Comparison of ENCODE assay signal across 12 cellular contexts in the genomic region with DNA sequence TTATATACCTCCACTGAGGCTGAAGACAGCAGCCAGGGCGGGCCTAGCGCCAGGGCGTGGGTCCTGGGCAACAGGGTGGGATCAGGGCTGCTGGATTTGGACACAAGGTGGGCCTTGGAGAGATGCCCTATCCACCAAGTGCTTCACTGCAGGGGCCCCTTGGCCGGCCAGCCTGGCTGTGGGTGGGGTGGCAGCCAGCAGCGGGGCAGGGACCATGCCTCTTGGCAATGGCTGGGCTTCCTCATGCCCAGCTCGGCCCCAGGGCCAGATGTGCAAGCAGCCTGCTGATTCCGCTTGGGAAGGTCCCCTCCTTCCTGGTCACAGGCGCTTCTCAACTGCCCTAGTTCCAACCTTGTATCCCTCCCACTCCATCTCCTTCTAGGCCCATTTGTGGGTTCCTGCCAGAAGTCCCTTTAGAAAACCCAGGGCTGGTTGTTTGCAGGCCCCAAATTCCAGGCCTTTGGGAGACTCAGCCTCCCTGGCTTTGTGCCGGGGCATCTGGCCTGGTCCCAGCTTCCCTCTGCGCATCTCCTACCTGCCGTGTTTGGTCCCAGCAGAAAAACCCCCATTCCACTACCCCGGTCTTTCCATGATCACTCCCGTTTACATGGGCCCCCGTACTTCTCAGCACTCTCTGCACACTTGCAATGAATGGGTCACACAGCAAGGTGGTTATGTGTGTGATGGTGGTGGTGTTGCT. TPM values are rescaled to one million over a fixed set of nuclear protein-coding genes. Genes with fewer than 3 reads are reported as not detected.
DNase-seq lines count a peak whose midpoint lies in the region; ATAC-seq and TF ChIP-seq lines count a peak whose summit lies in the region.
"Had no signal": no experiment of that assay in that cellular context is flagged by ENCODE, and none has a peak within 500 bp of the region (broad histone marks: within the 10 kb centered on the region; RNA-seq: fewer than 3 reads in every experiment).

No MANE protein-coding gene starts in this region.

- no peaks in the 10 kb centered on the region for H3K27me3 Mint-ChIP-seq in CD4-positive, CD25-positive, alpha-beta regulatory T cell
- H3K27me3 Mint-ChIP-seq: memory B cell had no signal

- peak overlapping the region; percentile 78 for H3K4me2 ChIP-seq in skeletal muscle satellite cell (ENCODE audit: low read length)
- H3K4me2 ChIP-seq: BLaER1, KMS-11 had no signal

- no peak for ATAC-seq in CD4-positive, CD25-positive, alpha-beta regulatory T cell (ENCODE audit: low read depth in 2 of 2)

- H3K9ac ChIP-seq in skeletal muscle satellite cell (ENCODE audit: low read depth, low read length) = peak overlapping the region; percentile 64
- H3K9ac ChIP-seq: BLaER1, KMS-11 had no signal

- no peaks in the 10 kb centered on the region for H3K9me3 ChIP-seq in CD4-positive, CD25-positive, alpha-beta regulatory T cell (ENCODE audit: control insufficient read depth in 2 of 2, low read length in 2 of 2)
- no peaks in the 10 kb centered on the region for H3K9me3 ChIP-seq in ascending aorta
- H3K9me3 ChIP-seq in right atrium auricular region = no peaks in the 10 kb centered on the region
- H3K9me3 ChIP-seq in skeletal muscle satellite cell (replicated peaks; ENCODE audit: low read length) = no peaks in the 10 kb centered on the region
- H3K9me3 ChIP-seq: BLaER1, gastrocnemius medialis had no signal

- DNase-seq in CD4-positive, CD25-positive, alpha-beta regulatory T cell = no peak
- DNase-seq in ascending aorta (ENCODE audit: low spot score in 2 of 2) (peak in 1 of 2 donors; percentile 68), right atrium auricular region (ENCODE audit: low spot score) (no peak), Kasumi-1 (lab: John Stamatoyannopoulos, UW) (no peak), NCI-H774 (lab: John Stamatoyannopoulos, UW) (no peak), activated gamma-delta T cell (lab: John Stamatoyannopoulos, UW) (no peak)
- DNase-seq in stimulated activated CD4-positive, alpha-beta T cell treated with anti-CD3 and anti-CD28 coated beads, Interleukin-2, amount 100 ng/mL, for 24 hours = no peak
- DNase-seq: gastrocnemius medialis had no signal

- no peak overlapping the region for H3K4me3 ChIP-seq in CD4-positive, CD25-positive, alpha-beta regulatory T cell (ENCODE audit: low read depth, low read length)
- H3K4me3 ChIP-seq in ascending aorta = peak overlapping the region; percentile 37 to 46
- H3K4me3 ChIP-seq in right atrium auricular region = no peak overlapping the region
- H3K4me3 ChIP-seq in skeletal muscle satellite cell (ENCODE audit: low read length) = peak overlapping the region; percentile 56
- H3K4me3 ChIP-seq: BLaER1, gastrocnemius medialis had no signal

- no peaks in the 10 kb centered on the region for H3K4me1 ChIP-seq in CD4-positive, CD25-positive, alpha-beta regulatory T cell (ENCODE audit: control insufficient read depth, insufficient read depth, low read length, poor library complexity, severe bottlenecking)
- H3K4me1 ChIP-seq in ascending aorta (peaks cover 24 to 48% of the 10 kb centered on the region in 2 donors), right atrium auricular region (peaks cover 0 to 34% of the 10 kb centered on the region in 2 donors), skeletal muscle satellite cell (ENCODE audit: control insufficient read depth, insufficient read depth, low read length) (peaks cover 28% of the 10 kb centered on the region)

- H3K27ac Mint-ChIP-seq in CD4-positive, CD25-positive, alpha-beta regulatory T cell = peak overlapping the region in 2 of 3 donors; percentile 9 to 66

- H3K27me3 ChIP-seq in CD4-positive, CD25-positive, alpha-beta regulatory T cell (ENCODE audit: control insufficient read depth, insufficient read depth, low read length) = no peaks in the 10 kb centered on the region
- H3K27me3 ChIP-seq in ascending aorta (no peaks in the 10 kb centered on the region), right atrium auricular region (no peaks in the 10 kb centered on the region), skeletal muscle satellite cell (ENCODE audit: control insufficient read depth, insufficient read depth, low read length) (no peaks in the 10 kb centered on the region)
- H3K27me3 ChIP-seq: BLaER1, gastrocnemius medialis had no signal

- H3K9me3 Mint-ChIP-seq in CD4-positive, CD25-positive, alpha-beta regulatory T cell = no peaks in the 10 kb centered on the region
- H3K9me3 Mint-ChIP-seq: memory B cell had no signal

- no peak overlapping the region for H3K4me3 Mint-ChIP-seq in CD4-positive, CD25-positive, alpha-beta regulatory T cell
- H3K4me3 Mint-ChIP-seq: memory B cell had no signal

- peaks cover 31% of the 10 kb centered on the region for H3K36me3 Mint-ChIP-seq in CD4-positive, CD25-positive, alpha-beta regulatory T cell

- peaks cover 0 to 12% (median 7%) of the 10 kb centered on the region in 4 donors for H3K4me1 Mint-ChIP-seq in CD4-positive, CD25-positive, alpha-beta regulatory T cell

- peaks cover 60% of the 10 kb centered on the region for H3K36me3 ChIP-seq in CD4-positive, CD25-positive, alpha-beta regulatory T cell (ENCODE audit: control insufficient read depth, insufficient read depth, low read length)
- H3K36me3 ChIP-seq in ascending aorta (peaks cover 54 to 64% of the 10 kb centered on the region in 2 donors), right atrium auricular region (peaks cover 47% of the 10 kb centered on the region), skeletal muscle satellite cell (ENCODE audit: insufficient read depth, low read length) (peaks cover 60% of the 10 kb centered on the region)

- TF ChIP-seq CTCF in ascending aorta (IDR thresholded peaks at IDR 0.05) (no peak), right atrium auricular region (IDR thresholded peaks at IDR 0.05) (no peak)

- no peak overlapping the region for H3K27ac ChIP-seq in CD4-positive, CD25-positive, alpha-beta regulatory T cell (ENCODE audit: insufficient read depth, low read length, poor library complexity, severe bottlenecking)
- peak overlapping the region; percentile 86 to 93 for H3K27ac ChIP-seq in ascending aorta
- peak overlapping the region; percentile 54 to 85 for H3K27ac ChIP-seq in right atrium auricular region
- H3K27ac ChIP-seq: BLaER1, KMS-11 had no signal

- intact Hi-C loops in ascending aorta (cut with DNase I) = loop anchor here (2.0 to 5.0 kb wide), 2 partner anchors 33 to 136 kb away; no protein-coding TSS in a partner anchor

RNA-seq across cellular contexts. Expression of gene KMT5A, which starts 15.1 kb away (rescaled TPM):
- total RNA-seq in CD4-positive, CD25-positive, alpha-beta regulatory T cell = 34.9 TPM
- 1 to 10 TPM; 1.2 to 4.6 (median 1.7) TPM for polyA plus RNA-seq in CD4-positive, CD25-positive, alpha-beta regulatory T cell
- total RNA-seq in ascending aorta = 16.8 TPM
- total RNA-seq in right atrium auricular region = 10 to 100 TPM; 21.1 to 26.3 TPM
- 38.0 and 45.4 TPM in 2 replicates for total RNA-seq in skeletal muscle satellite cell (2012; rRNA removed)

RNA-seq across cellular contexts. Expression of gene SBNO1, which starts 34.4 kb away (rescaled TPM):
- total RNA-seq in CD4-positive, CD25-positive, alpha-beta regulatory T cell = 36.4 TPM
- 10 to 100 TPM; 27.8 to 34.5 (median 29.6) TPM for polyA plus RNA-seq in CD4-positive, CD25-positive, alpha-beta regulatory T cell
- total RNA-seq in ascending aorta (9.8 TPM), right atrium auricular region (10 to 100 TPM; 16.7 to 19.8 TPM)
- 23.8 and 28.4 TPM in 2 replicates for total RNA-seq in skeletal muscle satellite cell (2012; rRNA removed)

RNA-seq across cellular contexts. Expression of gene RILPL2, which starts 37.4 kb away (rescaled TPM):
- total RNA-seq in CD4-positive, CD25-positive, alpha-beta regulatory T cell = 14.7 TPM
- 10 to 100 TPM; 10.2 to 15.5 (median 10.9) TPM for polyA plus RNA-seq in CD4-positive, CD25-positive, alpha-beta regulatory T cell
- total RNA-seq in ascending aorta (7.2 TPM), right atrium auricular region (1 to 10 TPM; 3.1 to 4.6 TPM)
- total RNA-seq in skeletal muscle satellite cell (2012; rRNA removed) = 1.3 and 2.3 TPM in 2 replicates

RNA-seq across cellular contexts. Expression of gene SNRNP35, which starts 58.9 kb away (rescaled TPM):
- 47.8 TPM for total RNA-seq in CD4-positive, CD25-positive, alpha-beta regulatory T cell
- polyA plus RNA-seq in CD4-positive, CD25-positive, alpha-beta regulatory T cell = 10 to 100 TPM; 43.5 to 54.4 (median 46.0) TPM
- total RNA-seq in ascending aorta (5.9 TPM), right atrium auricular region (10 to 100 TPM; 17.4 to 18.4 TPM)
- total RNA-seq in skeletal muscle satellite cell (2012; rRNA removed) = 8.5 and 10.4 TPM in 2 replicates

Comparison
In these comparisons a context has a peak if more than half of its experiments do, and no peak if none do; other contexts are left out.
1. H3K4me3 ChIP-seq: peak in ascending aorta (2 of 2) and skeletal muscle satellite cell (single experiment); none in CD4-positive, CD25-positive, alpha-beta regulatory T cell (single experiment) and right atrium auricular region (0 of 2).